In genomic region chr11:47235163-47235562, GRCh38 we compare ENCODE assay signal across 12 cellular contexts. TPM values are rescaled to one million over a fixed set of nuclear protein-coding genes. Genes with fewer than 3 reads are reported as not detected.
DNase-seq lines count a peak whose midpoint lies in the region; ATAC-seq, FAIRE-seq and TF ChIP-seq lines count a peak whose summit lies in the region.
"Had no signal": no experiment of that assay in that cellular context is flagged by ENCODE, and none has a peak within 500 bp of the region (broad histone marks: within the 10 kb centered on the region; RNA-seq: fewer than 3 reads in every experiment).

No MANE protein-coding gene starts in this region.

- FAIRE-seq in HepG2 (lab: Jason Lieb, UNC) = no peak
- FAIRE-seq in urothelium cell line (lab: Jason Lieb, UNC) = no peak

- POLR2A ChIA-PET in HepG2 (lab: Yijun Ruan, JAX) = interaction anchor here (1.0 to 4.7 kb wide), 6 partner anchors 10 to 57 kb away, joined by 3 to 25 read pairs (median 6); partner anchors contain the start of genes ACP2, DDB2 and NR1H3

- in situ Hi-C loops in HepG2 (cut with HindIII; ENCODE audit: extremely low pct_ligation_motif_present, low pct_unique_long_range_greater_than_20kb) = no loop called here

- H3K4me3 Mint-ChIP-seq in activated T-helper 2 cell treated with anti-CD3 and anti-CD28 coated beads, Interferon-gamma antibody, Interleukin-2, Interleukin-4, amounts not matched to agents 10 μg/mL and 5 μg/mL and 100 μg/mL, durations not matched to agents 14 hours and 24 hours and 36 hours (ENCODE audit: low read depth) = no peak overlapping the region
- H3K4me3 Mint-ChIP-seq: brain had no signal

- BruUV-seq in HepG2 (replicated peaks; lab: Mats Ljungman, UMichigan) = no TSS peak

- ATAC-seq in Right ventricle myocardium superior (ENCODE audit: poor library complexity) (no peak), HepG2 (no peak), GM18909 (IDR thresholded peaks at IDR 0.05; ENCODE audit: poor library complexity, unreplicated experiment) (no peak), GM19467 (IDR thresholded peaks at IDR 0.05; ENCODE audit: unreplicated experiment) (no peak)

- H3K4me1 ChIP-seq in left ventricle myocardium inferior (peaks cover 39% of the 10 kb centered on the region), HepG2 (ENCODE audit: insufficient read depth, low read length) (peaks cover 16% of the 10 kb centered on the region)

- peaks cover 81% of the 10 kb centered on the region for H3K36me3 Mint-ChIP-seq in activated T-helper 2 cell treated with anti-CD3 and anti-CD28 coated beads, Interferon-gamma antibody, Interleukin-2, Interleukin-4, amounts not matched to agents 10 μg/mL and 5 μg/mL and 100 μg/mL, durations not matched to agents 14 hours and 24 hours and 36 hours (ENCODE audit: low read depth)

- peaks cover 24% of the 10 kb centered on the region for H3K4me1 Mint-ChIP-seq in activated T-helper 2 cell treated with anti-CD3 and anti-CD28 coated beads, Interferon-gamma antibody, Interleukin-2, Interleukin-4, amounts not matched to agents 10 μg/mL and 5 μg/mL and 100 μg/mL, durations not matched to agents 14 hours and 24 hours and 36 hours (ENCODE audit: low read depth)
- H3K4me1 Mint-ChIP-seq: brain had no signal

- 94% methylated on average over 12 of the region's 12 CpGs for WGBS in HepG2 (ENCODE audit: low lambda C conversion rate)

- H3K27ac ChIP-seq in left ventricle myocardium inferior (replicated peaks) (peak overlapping the region; percentile 64), HepG2 (ENCODE audit: extremely low read length, insufficient read depth, low read length) (no peak overlapping the region)

- no peak overlapping the region for H3K9ac ChIP-seq in HepG2 (ENCODE audit: insufficient read depth, low read depth, low read length)

- peak overlapping the region; percentile 61 for H3K27ac Mint-ChIP-seq in activated T-helper 2 cell treated with anti-CD3 and anti-CD28 coated beads, Interferon-gamma antibody, Interleukin-2, Interleukin-4, amounts not matched to agents 10 μg/mL and 5 μg/mL and 100 μg/mL, durations not matched to agents 14 hours and 24 hours and 36 hours

- no peak overlapping the region for H2AFZ ChIP-seq in HepG2 (ENCODE audit: low read length)
- H2AFZ ChIP-seq: hepatocyte had no signal

- no peak overlapping the region for H3K4me2 ChIP-seq in HepG2 (ENCODE audit: low read depth, low read length)

- no peak for TF ChIP-seq RAD21 in HepG2 (CRISPR knock-in tag; IDR thresholded peaks at IDR 0.05)

- intact Hi-C loops in left ventricle myocardium inferior (cut with micrococcal nuclease) (no loop called here), Right ventricle myocardium superior (cut with DNase I) (no loop called here), HepG2 (cut with micrococcal nuclease; ENCODE audit: unreplicated experiment) (no loop called here)
- intact Hi-C loops in activated T-helper 2 cell treated with anti-CD3 and anti-CD28 coated beads, Interferon-gamma antibody, Interleukin-2, Interleukin-4, amounts not matched to agents 10 μg/mL and 5 μg/mL and 100 μg/mL, durations not matched to agents 14 hours and 24 hours and 36 hours (cut with micrococcal nuclease) = no loop called here

- TF ChIP-seq CTCF in left ventricle myocardium inferior (IDR thresholded peaks at IDR 0.05; ENCODE audit: borderline replicate concordance) (no peak), HepG2 (CRISPR knock-in tag; IDR thresholded peaks at IDR 0.05) (no peak)

- no peaks in the 10 kb centered on the region for H3K9me3 ChIP-seq in left ventricle myocardium inferior (replicated peaks)
- H3K9me3 ChIP-seq in HepG2 (ENCODE audit: low read length) = no peaks in the 10 kb centered on the region
- H3K9me3 ChIP-seq: ovary had no signal

- H3K79me2 ChIP-seq in HepG2 (ENCODE audit: insufficient read depth, low read length) = no peaks in the 10 kb centered on the region
- H3K79me2 ChIP-seq: hepatocyte had no signal

- DNase-seq in left ventricle myocardium inferior = no peak
- DNase-seq in Right ventricle myocardium superior = no peak
- DNase-seq in activated T-helper 2 cell treated with anti-CD3 and anti-CD28 coated beads, Interferon-gamma antibody, Interleukin-2, Interleukin-4, amounts not matched to agents 10 μg/mL and 5 μg/mL and 100 μg/mL, durations not matched to agents 14 hours and 24 hours and 36 hours (ENCODE audit: low spot score) = no peak
- no peak for DNase-seq in HepG2 (ENCODE audit: low spot score)
- DNase-seq in dermis blood vessel endothelial cell = no peak
- DNase-seq in urothelium cell line (ENCODE audit: low spot score) = no peak
- DNase-seq: Karpas-422 had no signal

- no peak for TF ChIP-seq EP300 in HepG2 (IDR thresholded peaks at IDR 0.05; ENCODE audit: low read depth in 2 of 2, low read length in 2 of 2)
- no peak for TF ChIP-seq EP300 in HepG2 (CRISPR knock-in tag; IDR thresholded peaks at IDR 0.05; ENCODE audit: borderline replicate concordance)

- H3K36me3 ChIP-seq in left ventricle myocardium inferior (peaks cover 48% of the 10 kb centered on the region), HepG2 (replicated peaks in 1 of 2; ENCODE audit: control insufficient read depth in 1 of 2, insufficient read depth in 2 of 2, low read length in 2 of 2) (peaks cover 14 to 38% of the 10 kb centered on the region in 2 experiments)
- H3K36me3 ChIP-seq: ovary had no signal

- no peaks in the 10 kb centered on the region for H3K27me3 Mint-ChIP-seq in activated T-helper 2 cell treated with anti-CD3 and anti-CD28 coated beads, Interferon-gamma antibody, Interleukin-2, Interleukin-4, amounts not matched to agents 10 μg/mL and 5 μg/mL and 100 μg/mL, durations not matched to agents 14 hours and 24 hours and 36 hours (ENCODE audit: low read depth)
- H3K27me3 Mint-ChIP-seq: brain had no signal

- H3K9me3 Mint-ChIP-seq in activated T-helper 2 cell treated with anti-CD3 and anti-CD28 coated beads, Interferon-gamma antibody, Interleukin-2, Interleukin-4, amounts not matched to agents 10 μg/mL and 5 μg/mL and 100 μg/mL, durations not matched to agents 14 hours and 24 hours and 36 hours = no peaks in the 10 kb centered on the region
- H3K9me3 Mint-ChIP-seq: brain had no signal

- TF ChIP-seq POLR2A in HepG2 (IDR thresholded peaks at IDR 0.05; ENCODE audit: insufficient read depth in 1 of 2, low read depth in 2 of 2, low read length in 2 of 2) = no peak

- no peaks in the 10 kb centered on the region for H3K27me3 ChIP-seq in left ventricle myocardium inferior (ENCODE audit: low read depth)
- no peaks in the 10 kb centered on the region for H3K27me3 ChIP-seq in HepG2 (ENCODE audit: control insufficient read depth in 1 of 2, insufficient read depth in 2 of 2, low read length in 2 of 2)
- H3K27me3 ChIP-seq: hepatocyte, ovary had no signal

- CTCF ChIA-PET in HepG2 (lab: Yijun Ruan, JAX; ENCODE audit: low intra/inter-chr PET ratio, low total read pairs) = interaction anchor here (2.3 kb wide), 1 partner anchor 120 kb away, joined by 9 read pairs; no protein-coding TSS in a partner anchor

- H4K20me1 ChIP-seq in HepG2 (ENCODE audit: insufficient read depth, low read length) = no peaks in the 10 kb centered on the region; the same call in 1 of the 2 replicates

- no peak overlapping the region for H3K4me3 ChIP-seq in left ventricle myocardium inferior
- no peak overlapping the region for H3K4me3 ChIP-seq in HepG2 (replicated peaks in 1 of 3; ENCODE audit: insufficient read depth in 1 of 3, low read depth in 2 of 3, low read length in 3 of 3)
- H3K4me3 ChIP-seq: hepatocyte, ovary had no signal

RNA-seq across cellular contexts. Expression of gene ACP2, which starts 13.5 kb away (rescaled TPM):
- 17.7 TPM for total RNA-seq in left ventricle myocardium inferior
- 18.4 TPM for total RNA-seq in Right ventricle myocardium superior
- 23.2 and 24.5 TPM in 2 replicates for total RNA-seq in activated T-helper 2 cell treated with anti-CD3 and anti-CD28 coated beads, Interferon-gamma antibody, Interleukin-2, Interleukin-4, amounts not matched to agents 10 μg/mL and 5 μg/mL and 100 μg/mL, durations not matched to agents 14 hours and 24 hours and 36 hours
- 7.8 and 20.2 TPM in 2 replicates for total RNA-seq in HepG2 (2016; rRNA removed; fragmentation: Illumina TruSeq; extraction: Trizol)
- total RNA-seq in HepG2 (2016; cell fraction: cytosol; rRNA removed; fragmentation: Illumina TruSeq; extraction: Trizol; ENCODE audit: low read depth) = 4.1 and 4.5 TPM in 2 replicates
- total RNA-seq in HepG2 (2016; cell fraction: insoluble cytoplasmic fraction; rRNA removed; fragmentation: Illumina TruSeq; extraction: Trizol) = 6.4 and 19.4 TPM in 2 replicates
- total RNA-seq in HepG2 (2016; cell fraction: membrane; rRNA removed; fragmentation: Illumina TruSeq; extraction: Trizol) = 7.4 and 7.6 TPM in 2 replicates
- 22.3 and 27.4 TPM in 2 replicates for total RNA-seq in HepG2 (2016; cell fraction: nucleus; rRNA removed; fragmentation: Illumina TruSeq; extraction: Trizol)
- 17.7 and 27.5 TPM in 2 replicates for polyA plus RNA-seq in HepG2 (2011; rRNA removed)
- 11.6 and 12.5 TPM in 2 replicates for polyA plus RNA-seq in HepG2 (2011; cell fraction: cytosol; rRNA removed)
- polyA plus RNA-seq in HepG2 (2011; cell fraction: nucleus; rRNA removed) = 57.6 and 68.7 TPM in 2 replicates
- polyA plus RNA-seq in HepG2 (2012) = 14.7 and 15.9 TPM in 2 replicates
- polyA plus RNA-seq in HepG2 (2016; cell fraction: cytosol; fragmentation: Illumina TruSeq; extraction: Trizol; ENCODE audit: low read depth) = 3.3 and 3.6 TPM in 2 replicates
- polyA plus RNA-seq in HepG2 (2016; cell fraction: insoluble cytoplasmic fraction; fragmentation: Illumina TruSeq; extraction: Trizol; ENCODE audit: low read depth) = 6.0 and 8.7 TPM in 2 replicates
- 6.0 and 6.5 TPM in 2 replicates for polyA plus RNA-seq in HepG2 (2016; cell fraction: membrane; fragmentation: Illumina TruSeq; extraction: Trizol; ENCODE audit: low read depth)
- polyA plus RNA-seq in HepG2 (2016; cell fraction: nucleus; fragmentation: Illumina TruSeq; extraction: Trizol; ENCODE audit: insufficient read depth, low read depth) = 38.9 and 42.1 TPM in 2 replicates
- polyA minus RNA-seq in HepG2 (2011; rRNA and poly(A)+ RNA removed; ENCODE audit: low replicate concordance) = 55.8 and 92.1 TPM in 2 replicates
- 13.0 and 13.5 TPM in 2 replicates for polyA minus RNA-seq in HepG2 (2011; cell fraction: cytosol; rRNA and poly(A)+ RNA removed)
- polyA minus RNA-seq in HepG2 (2011; cell fraction: nucleus; rRNA and poly(A)+ RNA removed) = 35.7 and 37.6 TPM in 2 replicates
- total RNA-seq in dermis blood vessel endothelial cell = 52.6 and 64.2 TPM in 2 replicates

RNA-seq across cellular contexts. Expression of gene DDB2, which starts 20.4 kb away (rescaled TPM):
- total RNA-seq in left ventricle myocardium inferior (8.7 TPM), Right ventricle myocardium superior (9.3 TPM), HepG2 (2016; rRNA removed; fragmentation: Illumina TruSeq; extraction: Trizol) (83.4 and 88.1 TPM in 2 replicates), dermis blood vessel endothelial cell (59.2 and 71.9 TPM in 2 replicates)
- 158 and 161 TPM in 2 replicates for total RNA-seq in activated T-helper 2 cell treated with anti-CD3 and anti-CD28 coated beads, Interferon-gamma antibody, Interleukin-2, Interleukin-4, amounts not matched to agents 10 μg/mL and 5 μg/mL and 100 μg/mL, durations not matched to agents 14 hours and 24 hours and 36 hours
- 42.2 and 43.5 TPM in 2 replicates for total RNA-seq in HepG2 (2016; cell fraction: cytosol; rRNA removed; fragmentation: Illumina TruSeq; extraction: Trizol; ENCODE audit: low read depth)
- total RNA-seq in HepG2 (2016; cell fraction: insoluble cytoplasmic fraction; rRNA removed; fragmentation: Illumina TruSeq; extraction: Trizol) = 83.5 and 97.1 TPM in 2 replicates
- 57.3 and 60.8 TPM in 2 replicates for total RNA-seq in HepG2 (2016; cell fraction: membrane; rRNA removed; fragmentation: Illumina TruSeq; extraction: Trizol)
- 58.4 and 60.1 TPM in 2 replicates for total RNA-seq in HepG2 (2016; cell fraction: nucleus; rRNA removed; fragmentation: Illumina TruSeq; extraction: Trizol)
- polyA plus RNA-seq in HepG2 (2011; rRNA removed) = 66.8 and 71.4 TPM in 2 replicates
- 52.8 and 58.0 TPM in 2 replicates for polyA plus RNA-seq in HepG2 (2011; cell fraction: cytosol; rRNA removed)
- 181 and 193 TPM in 2 replicates for polyA plus RNA-seq in HepG2 (2011; cell fraction: nucleus; rRNA removed)
- 46.8 and 59.0 TPM in 2 replicates for polyA plus RNA-seq in HepG2 (2012)
- polyA plus RNA-seq in HepG2 (2016; cell fraction: cytosol; fragmentation: Illumina TruSeq; extraction: Trizol; ENCODE audit: low read depth) = 33.5 and 35.4 TPM in 2 replicates
- polyA plus RNA-seq in HepG2 (2016; cell fraction: insoluble cytoplasmic fraction; fragmentation: Illumina TruSeq; extraction: Trizol; ENCODE audit: low read depth) = 91.3 and 93.6 TPM in 2 replicates
- polyA plus RNA-seq in HepG2 (2016; cell fraction: membrane; fragmentation: Illumina TruSeq; extraction: Trizol; ENCODE audit: low read depth) = 43.2 and 43.8 TPM in 2 replicates
- 125 and 136 TPM in 2 replicates for polyA plus RNA-seq in HepG2 (2016; cell fraction: nucleus; fragmentation: Illumina TruSeq; extraction: Trizol; ENCODE audit: insufficient read depth, low read depth)
- 62.5 and 94.9 TPM in 2 replicates for polyA minus RNA-seq in HepG2 (2011; rRNA and poly(A)+ RNA removed; ENCODE audit: low replicate concordance)
- polyA minus RNA-seq in HepG2 (2011; cell fraction: cytosol; rRNA and poly(A)+ RNA removed) = 19.2 and 26.2 TPM in 2 replicates
- polyA minus RNA-seq in HepG2 (2011; cell fraction: nucleus; rRNA and poly(A)+ RNA removed) = 62.4 and 65.9 TPM in 2 replicates

RNA-seq across cellular contexts. Expression of gene NR1H3, which starts 22.6 kb away (rescaled TPM):
- total RNA-seq in left ventricle myocardium inferior = 11.7 TPM
- total RNA-seq in Right ventricle myocardium superior = 19.1 TPM
- total RNA-seq in activated T-helper 2 cell treated with anti-CD3 and anti-CD28 coated beads, Interferon-gamma antibody, Interleukin-2, Interleukin-4, amounts not matched to agents 10 μg/mL and 5 μg/mL and 100 μg/mL, durations not matched to agents 14 hours and 24 hours and 36 hours = 10.8 and 11.4 TPM in 2 replicates
- 36.5 and 41.8 TPM in 2 replicates for total RNA-seq in HepG2 (2016; rRNA removed; fragmentation: Illumina TruSeq; extraction: Trizol)
- 22.0 and 26.3 TPM in 2 replicates for total RNA-seq in HepG2 (2016; cell fraction: cytosol; rRNA removed; fragmentation: Illumina TruSeq; extraction: Trizol; ENCODE audit: low read depth)
- total RNA-seq in HepG2 (2016; cell fraction: insoluble cytoplasmic fraction; rRNA removed; fragmentation: Illumina TruSeq; extraction: Trizol) = 41.4 and 43.5 TPM in 2 replicates
- total RNA-seq in HepG2 (2016; cell fraction: membrane; rRNA removed; fragmentation: Illumina TruSeq; extraction: Trizol) = 46.0 and 47.2 TPM in 2 replicates
- 30.2 and 30.9 TPM in 2 replicates for total RNA-seq in HepG2 (2016; cell fraction: nucleus; rRNA removed; fragmentation: Illumina TruSeq; extraction: Trizol)
- 102 and 115 TPM in 2 replicates for polyA plus RNA-seq in HepG2 (2011; rRNA removed)
- 63.3 and 100 TPM in 2 replicates for polyA plus RNA-seq in HepG2 (2011; cell fraction: cytosol; rRNA removed)
- 260 and 267 TPM in 2 replicates for polyA plus RNA-seq in HepG2 (2011; cell fraction: nucleus; rRNA removed)
- polyA plus RNA-seq in HepG2 (2012) = 31.6 and 34.5 TPM in 2 replicates
- polyA plus RNA-seq in HepG2 (2016; cell fraction: cytosol; fragmentation: Illumina TruSeq; extraction: Trizol; ENCODE audit: low read depth) = 18.8 and 21.2 TPM in 2 replicates
- polyA plus RNA-seq in HepG2 (2016; cell fraction: insoluble cytoplasmic fraction; fragmentation: Illumina TruSeq; extraction: Trizol; ENCODE audit: low read depth) = 29.3 and 35.1 TPM in 2 replicates
- polyA plus RNA-seq in HepG2 (2016; cell fraction: membrane; fragmentation: Illumina TruSeq; extraction: Trizol; ENCODE audit: low read depth) = 29.5 and 32.4 TPM in 2 replicates
- 72.4 and 72.5 TPM in 2 replicates for polyA plus RNA-seq in HepG2 (2016; cell fraction: nucleus; fragmentation: Illumina TruSeq; extraction: Trizol; ENCODE audit: insufficient read depth, low read depth)
- polyA minus RNA-seq in HepG2 (2011; rRNA and poly(A)+ RNA removed; ENCODE audit: low replicate concordance) = 123 and 184 TPM in 2 replicates
- 21.1 and 25.4 TPM in 2 replicates for polyA minus RNA-seq in HepG2 (2011; cell fraction: cytosol; rRNA and poly(A)+ RNA removed)
- 36.3 and 39.8 TPM in 2 replicates for polyA minus RNA-seq in HepG2 (2011; cell fraction: nucleus; rRNA and poly(A)+ RNA removed)
- 34.7 and 36.6 TPM in 2 replicates for total RNA-seq in dermis blood vessel endothelial cell

RNA-seq across cellular contexts. Expression of gene MADD, which starts 34.8 kb away (rescaled TPM):
- 40.9 TPM for total RNA-seq in left ventricle myocardium inferior
- 39.7 TPM for total RNA-seq in Right ventricle myocardium superior
- 83.2 and 89.4 TPM in 2 replicates for total RNA-seq in activated T-helper 2 cell treated with anti-CD3 and anti-CD28 coated beads, Interferon-gamma antibody, Interleukin-2, Interleukin-4, amounts not matched to agents 10 μg/mL and 5 μg/mL and 100 μg/mL, durations not matched to agents 14 hours and 24 hours and 36 hours
- total RNA-seq in HepG2 (2016; rRNA removed; fragmentation: Illumina TruSeq; extraction: Trizol) = 16.4 and 18.0 TPM in 2 replicates
- total RNA-seq in HepG2 (2016; cell fraction: cytosol; rRNA removed; fragmentation: Illumina TruSeq; extraction: Trizol; ENCODE audit: low read depth) = 3.6 and 4.8 TPM in 2 replicates
- 14.2 and 17.9 TPM in 2 replicates for total RNA-seq in HepG2 (2016; cell fraction: insoluble cytoplasmic fraction; rRNA removed; fragmentation: Illumina TruSeq; extraction: Trizol)
- 5.8 and 6.9 TPM in 2 replicates for total RNA-seq in HepG2 (2016; cell fraction: membrane; rRNA removed; fragmentation: Illumina TruSeq; extraction: Trizol)
- 21.5 and 24.2 TPM in 2 replicates for total RNA-seq in HepG2 (2016; cell fraction: nucleus; rRNA removed; fragmentation: Illumina TruSeq; extraction: Trizol)
- polyA plus RNA-seq in HepG2 (2011; rRNA removed) = 29.2 and 30.1 TPM in 2 replicates
- 18.0 and 18.1 TPM in 2 replicates for polyA plus RNA-seq in HepG2 (2011; cell fraction: cytosol; rRNA removed)
- polyA plus RNA-seq in HepG2 (2011; cell fraction: nucleus; rRNA removed) = 70.7 and 85.3 TPM in 2 replicates
- polyA plus RNA-seq in HepG2 (2012) = 18.8 and 27.6 TPM in 2 replicates
- 0.83 and 0.84 TPM in 2 replicates for polyA plus RNA-seq in HepG2 (2016; cell fraction: cytosol; fragmentation: Illumina TruSeq; extraction: Trizol; ENCODE audit: low read depth)
- 11.1 and 13.7 TPM in 2 replicates for polyA plus RNA-seq in HepG2 (2016; cell fraction: insoluble cytoplasmic fraction; fragmentation: Illumina TruSeq; extraction: Trizol; ENCODE audit: low read depth)
- polyA plus RNA-seq in HepG2 (2016; cell fraction: membrane; fragmentation: Illumina TruSeq; extraction: Trizol; ENCODE audit: low read depth) = 2.4 TPM in 2 replicates
- polyA plus RNA-seq in HepG2 (2016; cell fraction: nucleus; fragmentation: Illumina TruSeq; extraction: Trizol; ENCODE audit: insufficient read depth, low read depth) = 52.0 and 53.3 TPM in 2 replicates
- polyA minus RNA-seq in HepG2 (2011; rRNA and poly(A)+ RNA removed; ENCODE audit: low replicate concordance) = 124 and 272 TPM in 2 replicates
- polyA minus RNA-seq in HepG2 (2011; cell fraction: cytosol; rRNA and poly(A)+ RNA removed) = 14.4 and 19.1 TPM in 2 replicates
- 40.8 and 44.3 TPM in 2 replicates for polyA minus RNA-seq in HepG2 (2011; cell fraction: nucleus; rRNA and poly(A)+ RNA removed)
- total RNA-seq in dermis blood vessel endothelial cell = 29.8 and 33.6 TPM in 2 replicates

RNA-seq across cellular contexts. Expression of gene PACSIN3, which starts 48.9 kb away (rescaled TPM):
- total RNA-seq in left ventricle myocardium inferior = 198 TPM
- total RNA-seq in Right ventricle myocardium superior = 175 TPM
- total RNA-seq in activated T-helper 2 cell treated with anti-CD3 and anti-CD28 coated beads, Interferon-gamma antibody, Interleukin-2, Interleukin-4, amounts not matched to agents 10 μg/mL and 5 μg/mL and 100 μg/mL, durations not matched to agents 14 hours and 24 hours and 36 hours = 21.4 and 22.2 TPM in 2 replicates
- 86.4 and 93.3 TPM in 2 replicates for total RNA-seq in HepG2 (2016; rRNA removed; fragmentation: Illumina TruSeq; extraction: Trizol)
- 23.5 and 25.6 TPM in 2 replicates for total RNA-seq in HepG2 (2016; cell fraction: cytosol; rRNA removed; fragmentation: Illumina TruSeq; extraction: Trizol; ENCODE audit: low read depth)
- total RNA-seq in HepG2 (2016; cell fraction: insoluble cytoplasmic fraction; rRNA removed; fragmentation: Illumina TruSeq; extraction: Trizol) = 85.9 and 101 TPM in 2 replicates
- total RNA-seq in HepG2 (2016; cell fraction: membrane; rRNA removed; fragmentation: Illumina TruSeq; extraction: Trizol) = 44.9 and 52.0 TPM in 2 replicates
- total RNA-seq in HepG2 (2016; cell fraction: nucleus; rRNA removed; fragmentation: Illumina TruSeq; extraction: Trizol) = 48.3 and 58.6 TPM in 2 replicates
- polyA plus RNA-seq in HepG2 (2011; rRNA removed) = 47.9 and 56.8 TPM in 2 replicates
- 46.8 and 58.3 TPM in 2 replicates for polyA plus RNA-seq in HepG2 (2011; cell fraction: cytosol; rRNA removed)
- 69.7 and 70.5 TPM in 2 replicates for polyA plus RNA-seq in HepG2 (2011; cell fraction: nucleus; rRNA removed)
- 37.6 and 45.0 TPM in 2 replicates for polyA plus RNA-seq in HepG2 (2012)
- polyA plus RNA-seq in HepG2 (2016; cell fraction: cytosol; fragmentation: Illumina TruSeq; extraction: Trizol; ENCODE audit: low read depth) = 19.9 and 22.2 TPM in 2 replicates
- 75.8 and 91.5 TPM in 2 replicates for polyA plus RNA-seq in HepG2 (2016; cell fraction: insoluble cytoplasmic fraction; fragmentation: Illumina TruSeq; extraction: Trizol; ENCODE audit: low read depth)
- 36.6 and 40.8 TPM in 2 replicates for polyA plus RNA-seq in HepG2 (2016; cell fraction: membrane; fragmentation: Illumina TruSeq; extraction: Trizol; ENCODE audit: low read depth)
- 92.3 and 96.2 TPM in 2 replicates for polyA plus RNA-seq in HepG2 (2016; cell fraction: nucleus; fragmentation: Illumina TruSeq; extraction: Trizol; ENCODE audit: insufficient read depth, low read depth)
- polyA minus RNA-seq in HepG2 (2011; rRNA and poly(A)+ RNA removed; ENCODE audit: low replicate concordance) = 46.1 and 86.9 TPM in 2 replicates
- 31.6 and 35.2 TPM in 2 replicates for polyA minus RNA-seq in HepG2 (2011; cell fraction: cytosol; rRNA and poly(A)+ RNA removed)
- polyA minus RNA-seq in HepG2 (2011; cell fraction: nucleus; rRNA and poly(A)+ RNA removed) = 26.5 and 27.4 TPM in 2 replicates
- 16.7 and 23.2 TPM in 2 replicates for total RNA-seq in dermis blood vessel endothelial cell
